In the genomic region with DNA sequence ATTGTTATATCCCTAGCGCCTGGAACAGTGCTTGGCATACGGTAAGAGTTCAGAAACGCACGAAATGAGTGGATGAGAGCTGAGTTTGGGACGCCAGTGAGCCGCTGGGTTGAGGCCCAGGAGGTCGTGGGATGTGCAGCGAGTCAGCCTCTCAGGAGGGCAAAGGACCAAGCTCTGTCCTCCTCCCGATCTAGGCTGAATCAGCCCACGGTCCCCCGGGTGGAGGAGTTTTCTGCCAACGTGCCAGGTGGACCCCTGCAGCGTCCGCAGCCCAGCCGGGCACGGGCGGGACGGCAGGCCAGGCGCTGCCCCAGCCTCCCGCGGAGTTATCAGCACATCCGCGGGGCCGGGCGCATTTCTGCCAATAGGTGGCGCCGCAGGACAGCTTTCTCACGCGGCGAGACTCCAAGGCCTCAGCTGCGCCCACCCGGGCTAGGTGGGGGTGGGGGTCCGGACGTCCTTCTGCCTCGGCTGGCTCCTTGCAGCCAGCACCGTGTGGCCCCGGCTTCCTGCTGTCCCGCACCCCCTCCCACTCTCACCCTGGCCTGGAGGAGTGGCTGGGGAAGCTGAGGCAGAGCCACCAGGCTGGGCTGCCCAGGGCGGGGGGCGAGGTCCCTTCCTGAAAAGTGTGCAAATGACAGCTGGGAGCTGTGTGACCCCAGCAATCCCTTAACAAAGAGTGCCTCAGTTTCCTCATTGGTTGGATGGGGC, we compare ENCODE assay signal across 1 cellular context.
TF ChIP-seq lines count a peak whose summit lies in the region.

No MANE protein-coding gene starts in this region.

TF ChIP-seq in K562, 482 proteins besides CTCF, POLR2A, EP300 and RAD21 (continued from another document and continues in another):
- TF ChIP-seq, protein P1, sequence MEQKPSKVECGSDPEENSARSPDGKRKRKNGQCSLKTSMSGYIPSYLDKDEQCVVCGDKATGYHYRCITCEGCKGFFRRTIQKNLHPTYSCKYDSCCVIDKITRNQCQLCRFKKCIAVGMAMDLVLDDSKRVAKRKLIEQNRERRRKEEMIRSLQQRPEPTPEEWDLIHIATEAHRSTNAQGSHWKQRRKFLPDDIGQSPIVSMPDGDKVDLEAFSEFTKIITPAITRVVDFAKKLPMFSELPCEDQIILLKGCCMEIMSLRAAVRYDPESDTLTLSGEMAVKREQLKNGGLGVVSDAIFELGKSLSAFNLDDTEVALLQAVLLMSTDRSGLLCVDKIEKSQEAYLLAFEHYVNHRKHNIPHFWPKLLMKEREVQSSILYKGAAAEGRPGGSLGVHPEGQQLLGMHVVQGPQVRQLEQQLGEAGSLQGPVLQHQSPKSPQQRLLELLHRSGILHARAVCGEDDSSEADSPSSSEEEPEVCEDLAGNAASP (IDR thresholded peaks at IDR 0.05), result no peak
- no peak for TF ChIP-seq PTTG1 (tag; IDR thresholded peaks at IDR 0.05; ENCODE audit: low read depth)
- no peak for TF ChIP-seq MTF1 (CRISPR knock-in tag; IDR thresholded peaks at IDR 0.05; ENCODE audit: borderline replicate concordance)
- TF ChIP-seq SMAD1 (IDR thresholded peaks at IDR 0.05; ENCODE audit: low read depth, low read length, partially characterized antibody), result no peak
- TF ChIP-seq, protein P2, sequence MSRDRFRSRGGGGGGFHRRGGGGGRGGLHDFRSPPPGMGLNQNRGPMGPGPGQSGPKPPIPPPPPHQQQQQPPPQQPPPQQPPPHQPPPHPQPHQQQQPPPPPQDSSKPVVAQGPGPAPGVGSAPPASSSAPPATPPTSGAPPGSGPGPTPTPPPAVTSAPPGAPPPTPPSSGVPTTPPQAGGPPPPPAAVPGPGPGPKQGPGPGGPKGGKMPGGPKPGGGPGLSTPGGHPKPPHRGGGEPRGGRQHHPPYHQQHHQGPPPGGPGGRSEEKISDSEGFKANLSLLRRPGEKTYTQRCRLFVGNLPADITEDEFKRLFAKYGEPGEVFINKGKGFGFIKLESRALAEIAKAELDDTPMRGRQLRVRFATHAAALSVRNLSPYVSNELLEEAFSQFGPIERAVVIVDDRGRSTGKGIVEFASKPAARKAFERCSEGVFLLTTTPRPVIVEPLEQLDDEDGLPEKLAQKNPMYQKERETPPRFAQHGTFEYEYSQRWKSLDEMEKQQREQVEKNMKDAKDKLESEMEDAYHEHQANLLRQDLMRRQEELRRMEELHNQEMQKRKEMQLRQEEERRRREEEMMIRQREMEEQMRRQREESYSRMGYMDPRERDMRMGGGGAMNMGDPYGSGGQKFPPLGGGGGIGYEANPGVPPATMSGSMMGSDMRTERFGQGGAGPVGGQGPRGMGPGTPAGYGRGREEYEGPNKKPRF (IDR thresholded peaks at IDR 0.05; ENCODE audit: low read depth, low read length), result no peak
- TF ChIP-seq BMI1 (IDR thresholded peaks at IDR 0.05; ENCODE audit: low read length), result no peak
- TF ChIP-seq ZNF717 (CRISPR knock-in tag; IDR thresholded peaks at IDR 0.05), result no peak
- TF ChIP-seq HDGF (IDR thresholded peaks at IDR 0.05), result no peak
- TF ChIP-seq CHD4 (IDR thresholded peaks at IDR 0.05; ENCODE audit: insufficient read depth, insufficient replicate concordance, low read depth, low read length, poor library complexity, severe bottlenecking), result no peak
- TF ChIP-seq, protein P3, sequence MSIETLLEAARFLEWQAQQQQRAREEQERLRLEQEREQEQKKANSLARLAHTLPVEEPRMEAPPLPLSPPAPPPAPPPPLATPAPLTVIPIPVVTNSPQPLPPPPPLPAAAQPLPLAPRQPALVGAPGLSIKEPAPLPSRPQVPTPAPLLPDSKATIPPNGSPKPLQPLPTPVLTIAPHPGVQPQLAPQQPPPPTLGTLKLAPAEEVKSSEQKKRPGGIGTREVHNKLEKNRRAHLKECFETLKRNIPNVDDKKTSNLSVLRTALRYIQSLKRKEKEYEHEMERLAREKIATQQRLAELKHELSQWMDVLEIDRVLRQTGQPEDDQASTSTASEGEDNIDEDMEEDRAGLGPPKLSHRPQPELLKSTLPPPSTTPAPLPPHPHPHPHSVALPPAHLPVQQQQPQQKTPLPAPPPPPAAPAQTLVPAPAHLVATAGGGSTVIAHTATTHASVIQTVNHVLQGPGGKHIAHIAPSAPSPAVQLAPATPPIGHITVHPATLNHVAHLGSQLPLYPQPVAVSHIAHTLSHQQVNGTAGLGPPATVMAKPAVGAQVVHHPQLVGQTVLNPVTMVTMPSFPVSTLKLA (conservative IDR thresholded peaks at IDR 0.05), result no peak
- TF ChIP-seq, protein P4, sequence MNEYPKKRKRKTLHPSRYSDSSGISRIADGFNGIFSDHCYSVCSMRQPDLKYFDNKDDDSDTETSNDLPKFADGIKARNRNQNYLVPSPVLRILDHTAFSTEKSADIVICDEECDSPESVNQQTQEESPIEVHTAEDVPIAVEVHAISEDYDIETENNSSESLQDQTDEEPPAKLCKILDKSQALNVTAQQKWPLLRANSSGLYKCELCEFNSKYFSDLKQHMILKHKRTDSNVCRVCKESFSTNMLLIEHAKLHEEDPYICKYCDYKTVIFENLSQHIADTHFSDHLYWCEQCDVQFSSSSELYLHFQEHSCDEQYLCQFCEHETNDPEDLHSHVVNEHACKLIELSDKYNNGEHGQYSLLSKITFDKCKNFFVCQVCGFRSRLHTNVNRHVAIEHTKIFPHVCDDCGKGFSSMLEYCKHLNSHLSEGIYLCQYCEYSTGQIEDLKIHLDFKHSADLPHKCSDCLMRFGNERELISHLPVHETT (CRISPR knock-in tag; conservative IDR thresholded peaks at IDR 0.05 in 1 of 2, IDR thresholded peaks at IDR 0.05 in 1 of 2), result no peak
- peak; percentile 69 for TF ChIP-seq RBFOX2 (IDR thresholded peaks at IDR 0.05; ENCODE audit: low read depth, low read length)
- TF ChIP-seq ZNF830 (CRISPR knock-in tag; IDR thresholded peaks at IDR 0.05), result no peak
- no peak for TF ChIP-seq TRIM24 (IDR thresholded peaks at IDR 0.05)
- no peak for TF ChIP-seq FOXP1 (CRISPR knock-in tag; IDR thresholded peaks at IDR 0.05)
- no peak for TF ChIP-seq ZNF212 (CRISPR knock-in tag; IDR thresholded peaks at IDR 0.05)
- TF ChIP-seq, protein P5, sequence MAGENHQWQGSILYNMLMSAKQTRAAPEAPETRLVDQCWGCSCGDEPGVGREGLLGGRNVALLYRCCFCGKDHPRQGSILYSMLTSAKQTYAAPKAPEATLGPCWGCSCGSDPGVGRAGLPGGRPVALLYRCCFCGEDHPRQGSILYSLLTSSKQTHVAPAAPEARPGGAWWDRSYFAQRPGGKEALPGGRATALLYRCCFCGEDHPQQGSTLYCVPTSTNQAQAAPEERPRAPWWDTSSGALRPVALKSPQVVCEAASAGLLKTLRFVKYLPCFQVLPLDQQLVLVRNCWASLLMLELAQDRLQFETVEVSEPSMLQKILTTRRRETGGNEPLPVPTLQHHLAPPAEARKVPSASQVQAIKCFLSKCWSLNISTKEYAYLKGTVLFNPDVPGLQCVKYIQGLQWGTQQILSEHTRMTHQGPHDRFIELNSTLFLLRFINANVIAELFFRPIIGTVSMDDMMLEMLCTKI (IDR thresholded peaks at IDR 0.05; ENCODE audit: partially characterized antibody), result no peak
- no peak for TF ChIP-seq NFIC (IDR thresholded peaks at IDR 0.05)
- TF ChIP-seq ZNF263 (CRISPR knock-in tag; IDR thresholded peaks at IDR 0.05; ENCODE audit: borderline replicate concordance), result no peak
- TF ChIP-seq, protein P6, sequence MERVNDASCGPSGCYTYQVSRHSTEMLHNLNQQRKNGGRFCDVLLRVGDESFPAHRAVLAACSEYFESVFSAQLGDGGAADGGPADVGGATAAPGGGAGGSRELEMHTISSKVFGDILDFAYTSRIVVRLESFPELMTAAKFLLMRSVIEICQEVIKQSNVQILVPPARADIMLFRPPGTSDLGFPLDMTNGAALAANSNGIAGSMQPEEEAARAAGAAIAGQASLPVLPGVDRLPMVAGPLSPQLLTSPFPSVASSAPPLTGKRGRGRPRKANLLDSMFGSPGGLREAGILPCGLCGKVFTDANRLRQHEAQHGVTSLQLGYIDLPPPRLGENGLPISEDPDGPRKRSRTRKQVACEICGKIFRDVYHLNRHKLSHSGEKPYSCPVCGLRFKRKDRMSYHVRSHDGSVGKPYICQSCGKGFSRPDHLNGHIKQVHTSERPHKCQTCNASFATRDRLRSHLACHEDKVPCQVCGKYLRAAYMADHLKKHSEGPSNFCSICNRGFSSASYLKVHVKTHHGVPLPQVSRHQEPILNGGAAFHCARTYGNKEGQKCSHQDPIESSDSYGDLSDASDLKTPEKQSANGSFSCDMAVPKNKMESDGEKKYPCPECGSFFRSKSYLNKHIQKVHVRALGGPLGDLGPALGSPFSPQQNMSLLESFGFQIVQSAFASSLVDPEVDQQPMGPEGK (CRISPR knock-in tag; IDR thresholded peaks at IDR 0.05; ENCODE audit: borderline replicate concordance), result no peak
- no peak for TF ChIP-seq ZNF121 (CRISPR knock-in tag; conservative IDR thresholded peaks at IDR 0.05)
- no peak for TF ChIP-seq ELF4 (CRISPR knock-in tag; IDR thresholded peaks at IDR 0.05)
- no peak for TF ChIP-seq ZNF174 (CRISPR knock-in tag; IDR thresholded peaks at IDR 0.05)
- no peak for TF ChIP-seq U2AF1 (optimal IDR thresholded peaks at IDR 0.05; ENCODE audit: low read depth, low read length)
- peak; percentile 53; the same call in 1 of the 2 replicates for TF ChIP-seq GATA2 (CRISPR knock-in tag; IDR thresholded peaks at IDR 0.05)
- TF ChIP-seq SMARCA4 (IDR thresholded peaks at IDR 0.05), result 0 out of 2 replicates have a peak, but pooled peaks have one; percentile 47
- TF ChIP-seq ZNF778 (CRISPR knock-in tag; IDR thresholded peaks at IDR 0.05), result no peak
- TF ChIP-seq MED1 (CRISPR knock-in tag; IDR thresholded peaks at IDR 0.05; ENCODE audit: borderline replicate concordance), result no peak
- TF ChIP-seq ZSCAN29 (IDR thresholded peaks at IDR 0.05), result no peak
- no peak for TF ChIP-seq MEF2A (IDR thresholded peaks at IDR 0.05; ENCODE audit: control insufficient read depth, low read depth, low read length)
- TF ChIP-seq, protein P7, sequence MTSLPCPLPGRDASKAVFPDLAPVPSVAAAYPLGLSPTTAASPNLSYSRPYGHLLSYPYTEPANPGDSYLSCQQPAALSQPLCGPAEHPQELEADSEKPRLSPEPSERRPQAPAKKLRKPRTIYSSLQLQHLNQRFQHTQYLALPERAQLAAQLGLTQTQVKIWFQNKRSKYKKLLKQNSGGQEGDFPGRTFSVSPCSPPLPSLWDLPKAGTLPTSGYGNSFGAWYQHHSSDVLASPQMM (CRISPR knock-in tag; IDR thresholded peaks at IDR 0.05), result no peak
- TF ChIP-seq, protein P8, sequence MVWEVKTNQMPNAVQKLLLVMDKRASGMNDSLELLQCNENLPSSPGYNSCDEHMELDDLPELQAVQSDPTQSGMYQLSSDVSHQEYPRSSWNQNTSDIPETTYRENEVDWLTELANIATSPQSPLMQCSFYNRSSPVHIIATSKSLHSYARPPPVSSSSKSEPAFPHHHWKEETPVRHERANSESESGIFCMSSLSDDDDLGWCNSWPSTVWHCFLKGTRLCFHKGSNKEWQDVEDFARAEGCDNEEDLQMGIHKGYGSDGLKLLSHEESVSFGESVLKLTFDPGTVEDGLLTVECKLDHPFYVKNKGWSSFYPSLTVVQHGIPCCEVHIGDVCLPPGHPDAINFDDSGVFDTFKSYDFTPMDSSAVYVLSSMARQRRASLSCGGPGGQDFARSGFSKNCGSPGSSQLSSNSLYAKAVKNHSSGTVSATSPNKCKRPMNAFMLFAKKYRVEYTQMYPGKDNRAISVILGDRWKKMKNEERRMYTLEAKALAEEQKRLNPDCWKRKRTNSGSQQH (CRISPR knock-in tag; IDR thresholded peaks at IDR 0.05), result no peak
- no peak for TF ChIP-seq PPARD (CRISPR knock-in tag; IDR thresholded peaks at IDR 0.05)
- no peak for TF ChIP-seq TBL1XR1 (IDR thresholded peaks at IDR 0.05; ENCODE audit: low read length in 2 of 2)
- TF ChIP-seq, protein P9, sequence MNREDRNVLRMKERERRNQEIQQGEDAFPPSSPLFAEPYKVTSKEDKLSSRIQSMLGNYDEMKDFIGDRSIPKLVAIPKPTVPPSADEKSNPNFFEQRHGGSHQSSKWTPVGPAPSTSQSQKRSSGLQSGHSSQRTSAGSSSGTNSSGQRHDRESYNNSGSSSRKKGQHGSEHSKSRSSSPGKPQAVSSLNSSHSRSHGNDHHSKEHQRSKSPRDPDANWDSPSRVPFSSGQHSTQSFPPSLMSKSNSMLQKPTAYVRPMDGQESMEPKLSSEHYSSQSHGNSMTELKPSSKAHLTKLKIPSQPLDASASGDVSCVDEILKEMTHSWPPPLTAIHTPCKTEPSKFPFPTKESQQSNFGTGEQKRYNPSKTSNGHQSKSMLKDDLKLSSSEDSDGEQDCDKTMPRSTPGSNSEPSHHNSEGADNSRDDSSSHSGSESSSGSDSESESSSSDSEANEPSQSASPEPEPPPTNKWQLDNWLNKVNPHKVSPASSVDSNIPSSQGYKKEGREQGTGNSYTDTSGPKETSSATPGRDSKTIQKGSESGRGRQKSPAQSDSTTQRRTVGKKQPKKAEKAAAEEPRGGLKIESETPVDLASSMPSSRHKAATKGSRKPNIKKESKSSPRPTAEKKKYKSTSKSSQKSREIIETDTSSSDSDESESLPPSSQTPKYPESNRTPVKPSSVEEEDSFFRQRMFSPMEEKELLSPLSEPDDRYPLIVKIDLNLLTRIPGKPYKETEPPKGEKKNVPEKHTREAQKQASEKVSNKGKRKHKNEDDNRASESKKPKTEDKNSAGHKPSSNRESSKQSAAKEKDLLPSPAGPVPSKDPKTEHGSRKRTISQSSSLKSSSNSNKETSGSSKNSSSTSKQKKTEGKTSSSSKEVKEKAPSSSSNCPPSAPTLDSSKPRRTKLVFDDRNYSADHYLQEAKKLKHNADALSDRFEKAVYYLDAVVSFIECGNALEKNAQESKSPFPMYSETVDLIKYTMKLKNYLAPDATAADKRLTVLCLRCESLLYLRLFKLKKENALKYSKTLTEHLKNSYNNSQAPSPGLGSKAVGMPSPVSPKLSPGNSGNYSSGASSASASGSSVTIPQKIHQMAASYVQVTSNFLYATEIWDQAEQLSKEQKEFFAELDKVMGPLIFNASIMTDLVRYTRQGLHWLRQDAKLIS (CRISPR knock-in tag; IDR thresholded peaks at IDR 0.05), result no peak
- TF ChIP-seq NONO (IDR thresholded peaks at IDR 0.05; ENCODE audit: low read depth in 2 of 2, low read length in 1 of 2), result no peak
- no peak for TF ChIP-seq FOXA3 (CRISPR knock-in tag; conservative IDR thresholded peaks at IDR 0.05 in 1 of 2, IDR thresholded peaks at IDR 0.05 in 1 of 2)
- TF ChIP-seq, protein P10, sequence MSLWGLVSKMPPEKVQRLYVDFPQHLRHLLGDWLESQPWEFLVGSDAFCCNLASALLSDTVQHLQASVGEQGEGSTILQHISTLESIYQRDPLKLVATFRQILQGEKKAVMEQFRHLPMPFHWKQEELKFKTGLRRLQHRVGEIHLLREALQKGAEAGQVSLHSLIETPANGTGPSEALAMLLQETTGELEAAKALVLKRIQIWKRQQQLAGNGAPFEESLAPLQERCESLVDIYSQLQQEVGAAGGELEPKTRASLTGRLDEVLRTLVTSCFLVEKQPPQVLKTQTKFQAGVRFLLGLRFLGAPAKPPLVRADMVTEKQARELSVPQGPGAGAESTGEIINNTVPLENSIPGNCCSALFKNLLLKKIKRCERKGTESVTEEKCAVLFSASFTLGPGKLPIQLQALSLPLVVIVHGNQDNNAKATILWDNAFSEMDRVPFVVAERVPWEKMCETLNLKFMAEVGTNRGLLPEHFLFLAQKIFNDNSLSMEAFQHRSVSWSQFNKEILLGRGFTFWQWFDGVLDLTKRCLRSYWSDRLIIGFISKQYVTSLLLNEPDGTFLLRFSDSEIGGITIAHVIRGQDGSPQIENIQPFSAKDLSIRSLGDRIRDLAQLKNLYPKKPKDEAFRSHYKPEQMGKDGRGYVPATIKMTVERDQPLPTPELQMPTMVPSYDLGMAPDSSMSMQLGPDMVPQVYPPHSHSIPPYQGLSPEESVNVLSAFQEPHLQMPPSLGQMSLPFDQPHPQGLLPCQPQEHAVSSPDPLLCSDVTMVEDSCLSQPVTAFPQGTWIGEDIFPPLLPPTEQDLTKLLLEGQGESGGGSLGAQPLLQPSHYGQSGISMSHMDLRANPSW (CRISPR knock-in tag; IDR thresholded peaks at IDR 0.05), result no peak
- no peak for TF ChIP-seq RBM17 (IDR thresholded peaks at IDR 0.05; ENCODE audit: borderline replicate concordance, low read depth, low read length)
- TF ChIP-seq, protein P11, sequence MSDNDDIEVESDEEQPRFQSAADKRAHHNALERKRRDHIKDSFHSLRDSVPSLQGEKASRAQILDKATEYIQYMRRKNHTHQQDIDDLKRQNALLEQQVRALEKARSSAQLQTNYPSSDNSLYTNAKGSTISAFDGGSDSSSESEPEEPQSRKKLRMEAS (CRISPR knock-in tag; IDR thresholded peaks at IDR 0.05), result peak; percentile 20; the same call in 1 of the 2 replicates
- TF ChIP-seq DIDO1 (tag; IDR thresholded peaks at IDR 0.05; ENCODE audit: low read depth), result no peak
